In genomic region chr11:108319541-108320145, GRCh38 we compare ENCODE assay signal across 13 cellular contexts.
DNase-seq lines count a peak whose midpoint lies in the region; ATAC-seq and TF ChIP-seq lines count a peak whose summit lies in the region.
"Had no signal": no experiment of that assay in that cellular context is flagged by ENCODE, and none has a peak within 500 bp of the region (broad histone marks: within the 10 kb centered on the region; RNA-seq: fewer than 3 reads in every experiment).

No MANE protein-coding gene starts in this region.

- H2BK120ac ChIP-seq in IMR-90 (ENCODE audit: low read depth, low read length), result peak overlapping the region; percentile 84

- no peaks in the 10 kb centered on the region for H3K4me1 ChIP-seq in CD4-positive, alpha-beta memory T cell (ENCODE audit: insufficient read depth, low read length)
- peaks cover 8% of the 10 kb centered on the region for H3K4me1 ChIP-seq in IMR-90 (ENCODE audit: control insufficient read depth, insufficient read depth, low read length)
- H3K4me1 ChIP-seq in naive thymus-derived CD4-positive, alpha-beta T cell (ENCODE audit: control insufficient read depth in 2 of 2, insufficient read depth in 2 of 2, low read length in 2 of 2), result no peaks in the 10 kb centered on the region

- in situ Hi-C loops in IMR-90 (cut with MboI; ENCODE audit: low sequenced_read_pairs) (no loop called here), GM13976 (cut with MboI; ENCODE audit: low sequenced_read_pairs, unreplicated experiment) (no loop called here)

- no peak overlapping the region; the same call in none of the 2 replicates for H3K56ac ChIP-seq in IMR-90 (ENCODE audit: extremely low read depth, insufficient read depth, low read length)

- ATAC-seq in IMR-90 (ENCODE audit: low read depth) (peak; percentile 82), HG03439 (IDR thresholded peaks at IDR 0.05; ENCODE audit: unreplicated experiment) (no peak)
- ATAC-seq in central memory CD8-positive, alpha-beta T cell (replicated peaks; ENCODE audit: extremely low read depth, poor library complexity, severe bottlenecking), result no peak
- ATAC-seq in naive thymus-derived CD4-positive, alpha-beta T cell, result no peak

- H3K79me1 ChIP-seq in IMR-90 (ENCODE audit: low read depth in 1 of 2, low read length in 2 of 2), result peaks cover 0 to 8% of the 10 kb centered on the region in 2 experiments; a peak in 2 of 4 replicates

- H3K9me1 ChIP-seq in IMR-90 (ENCODE audit: insufficient read depth, low read length), result 0 out of 2 replicates have a peak, but pooled peaks cover 2% of the 10 kb centered on the region

- no TSS peak for BruUV-seq in IMR-90 (replicated peaks; lab: Mats Ljungman, UMichigan)

- no peaks in the 10 kb centered on the region for H3K9me3 ChIP-seq in CD4-positive, alpha-beta memory T cell (ENCODE audit: control insufficient read depth in 1 of 2, low read length in 2 of 2)
- H3K9me3 ChIP-seq in IMR-90 (ENCODE audit: control insufficient read depth, insufficient read depth, low read length), result no peaks in the 10 kb centered on the region
- no peaks in the 10 kb centered on the region for H3K9me3 ChIP-seq in naive thymus-derived CD4-positive, alpha-beta T cell (ENCODE audit: control insufficient read depth in 2 of 3, low read length in 3 of 3)

- H3K4me2 ChIP-seq in IMR-90 (ENCODE audit: low read depth, low read length), result peak overlapping the region; percentile 31; the same call in 1 of the 2 replicates

- H3K9ac ChIP-seq in IMR-90 (ENCODE audit: low read depth, low read length), result no peak overlapping the region

- POLR2A ChIA-PET in CD4-positive, alpha-beta memory T cell (lab: Charles Lee; ENCODE audit: partially characterized antibody), result no interaction called here
- POLR2A ChIA-PET in IMR-90 (lab: Charles Lee; ENCODE audit: unreplicated experiment), result no interaction called here
- POLR2A ChIA-PET in naive thymus-derived CD4-positive, alpha-beta T cell (lab: Charles Lee), result no interaction called here

- no peak overlapping the region for H3K4me3 Mint-ChIP-seq in CD4-positive, alpha-beta memory T cell
- no peak overlapping the region for H3K4me3 Mint-ChIP-seq in central memory CD8-positive, alpha-beta T cell
- no peak overlapping the region for H3K4me3 Mint-ChIP-seq in naive thymus-derived CD4-positive, alpha-beta T cell

- no peak for TF ChIP-seq POLR2A in IMR-90 (IDR thresholded peaks at IDR 0.05; ENCODE audit: low read depth, low read length)

- H3K14ac ChIP-seq in IMR-90 (replicated peaks; ENCODE audit: low read depth, low read length), result peak overlapping the region; percentile 79; the same call in 1 of the 2 replicates

- peak overlapping the region; percentile 63 for H4K91ac ChIP-seq in IMR-90 (ENCODE audit: insufficient read depth, low read depth, low read length)

- peak overlapping the region; percentile 90; the same call in 1 of the 2 replicates for H4K5ac ChIP-seq in IMR-90 (ENCODE audit: low read depth, low read length)

- H2AFZ ChIP-seq in IMR-90 (replicated peaks; ENCODE audit: low read length, poor library complexity), result no peak overlapping the region

- H3K9me3 Mint-ChIP-seq in CD4-positive, alpha-beta memory T cell, result no peaks in the 10 kb centered on the region
- H3K9me3 Mint-ChIP-seq in central memory CD8-positive, alpha-beta T cell, result no peaks in the 10 kb centered on the region
- H3K9me3 Mint-ChIP-seq in naive thymus-derived CD4-positive, alpha-beta T cell, result no peaks in the 10 kb centered on the region

- H3K27me3 ChIP-seq in CD4-positive, alpha-beta memory T cell (ENCODE audit: insufficient read depth, low read length), result no peaks in the 10 kb centered on the region
- H3K27me3 ChIP-seq in IMR-90 (ENCODE audit: control insufficient read depth, insufficient read depth, low read length), result no peaks in the 10 kb centered on the region
- no peaks in the 10 kb centered on the region for H3K27me3 ChIP-seq in naive thymus-derived CD4-positive, alpha-beta T cell (ENCODE audit: control insufficient read depth in 2 of 2, insufficient read depth in 2 of 2, low read length in 2 of 2)
- H3K27me3 ChIP-seq: cardiac muscle cell had no signal

- no peaks in the 10 kb centered on the region for H4K20me1 ChIP-seq in IMR-90 (ENCODE audit: insufficient read depth, low read length)

- TF ChIP-seq CTCF in IMR-90 (conservative IDR thresholded peaks at IDR 0.05; ENCODE audit: low read depth, low read length), result no peak
- no peak for TF ChIP-seq CTCF in GM13976 (IDR thresholded peaks at IDR 0.05; ENCODE audit: borderline replicate concordance, control extremely low read depth, extremely low read depth, insufficient read depth, missing control alignments)

- H3K27ac Mint-ChIP-seq in CD4-positive, alpha-beta memory T cell, result peak overlapping the region in 5 of 7 donors; percentile 36 to 66 (median 52)
- H3K27ac Mint-ChIP-seq in central memory CD8-positive, alpha-beta T cell (ENCODE audit: low read depth), result peak overlapping the region; percentile 35
- H3K27ac Mint-ChIP-seq in naive thymus-derived CD4-positive, alpha-beta T cell, result peak overlapping the region in 7 of 9 donors; percentile 39 to 91 (median 76)

- DNase-seq in CD4-positive, alpha-beta memory T cell, result no peak
- peak; percentile 56 for DNase-seq in IMR-90
- DNase-seq in central memory CD8-positive, alpha-beta T cell (ENCODE audit: low spot score in 2 of 2), result no peak
- DNase-seq in naive thymus-derived CD4-positive, alpha-beta T cell, result no peak
- DNase-seq in activated gamma-delta T cell treated with Interleukin-2 at 50 U/mL for 16 hours, result no peak
- no peak for DNase-seq in GM13976 (ENCODE audit: low spot score)
- no peak for DNase-seq in germinal center (ENCODE audit: low spot score)
- DNase-seq: activated CD4-positive, alpha-beta T cell treated with anti-CD3 and anti-CD28 coated beads for 1 hour; KG1; NCI-H1694 treated with DMSO at 0.1 percent for 48 hours; NCI-H82 had no signal

- no peaks in the 10 kb centered on the region for H3K27me3 Mint-ChIP-seq in CD4-positive, alpha-beta memory T cell
- H3K27me3 Mint-ChIP-seq in central memory CD8-positive, alpha-beta T cell, result no peaks in the 10 kb centered on the region
- H3K27me3 Mint-ChIP-seq in naive thymus-derived CD4-positive, alpha-beta T cell, result no peaks in the 10 kb centered on the region

- H3K18ac ChIP-seq in IMR-90 (ENCODE audit: low read depth, low read length), result peak overlapping the region; percentile 90

- H3K4me1 Mint-ChIP-seq in CD4-positive, alpha-beta memory T cell, result peaks cover 0 to 4% (median 4%) of the 10 kb centered on the region in 4 donors
- H3K4me1 Mint-ChIP-seq in central memory CD8-positive, alpha-beta T cell, result peaks cover 10% of the 10 kb centered on the region
- peaks cover 0 to 19% (median 8%) of the 10 kb centered on the region in 7 donors for H3K4me1 Mint-ChIP-seq in naive thymus-derived CD4-positive, alpha-beta T cell

- H2BK15ac ChIP-seq in IMR-90 (ENCODE audit: low read depth, low read length), result no peak overlapping the region

- peaks cover 56% of the 10 kb centered on the region for H3K36me3 ChIP-seq in CD4-positive, alpha-beta memory T cell (ENCODE audit: insufficient read depth, low read length)
- H3K36me3 ChIP-seq in IMR-90 (ENCODE audit: control insufficient read depth, insufficient read depth, low read length), result peaks cover 9% of the 10 kb centered on the region
- peaks cover 42 to 78% (median 59%) of the 10 kb centered on the region in 3 experiments for H3K36me3 ChIP-seq in naive thymus-derived CD4-positive, alpha-beta T cell (ENCODE audit: control insufficient read depth in 2 of 3, insufficient read depth in 3 of 3, low read length in 3 of 3)

- no peak overlapping the region for H3K27ac ChIP-seq in CD4-positive, alpha-beta memory T cell (ENCODE audit: low read depth, low read length)
- H3K27ac ChIP-seq in IMR-90 (ENCODE audit: insufficient read depth, low read length), result peak overlapping the region; percentile 54; the same call in 1 of the 2 replicates
- no peak overlapping the region for H3K27ac ChIP-seq in naive thymus-derived CD4-positive, alpha-beta T cell (ENCODE audit: low read depth, low read length)

- dilution Hi-C loops in IMR-90 (cut with HindIII; ENCODE audit: low sequenced_read_pairs, unreplicated experiment), result no loop called here

- H2AK5ac ChIP-seq in IMR-90 (ENCODE audit: low read depth, low read length), result no peak overlapping the region

- no peak overlapping the region for H2AK9ac ChIP-seq in IMR-90 (replicated peaks; ENCODE audit: low read depth, low read length, poor library complexity)

- peak overlapping the region; percentile 73; the same call in 1 of the 2 replicates for H3K4ac ChIP-seq in IMR-90 (ENCODE audit: low read depth, low read length)

- peak overlapping the region; percentile 98 for H2BK5ac ChIP-seq in IMR-90 (ENCODE audit: low read depth, low read length, poor library complexity, severe bottlenecking)

- H2BK20ac ChIP-seq in IMR-90 (ENCODE audit: low read depth, low read length), result peak overlapping the region; percentile 86; the same call in 1 of the 2 replicates

- H4K8ac ChIP-seq in IMR-90 (ENCODE audit: low read depth in 2 of 2, low read length in 2 of 2), result peak overlapping the region; percentile 50 to 77; a peak in 1 of 4 replicates

- no peak overlapping the region for H3K4me3 ChIP-seq in CD4-positive, alpha-beta memory T cell (ENCODE audit: low read length in 2 of 2)
- no peak overlapping the region for H3K4me3 ChIP-seq in IMR-90 (ENCODE audit: insufficient read depth, low read depth, low read length)
- H3K4me3 ChIP-seq in naive thymus-derived CD4-positive, alpha-beta T cell (ENCODE audit: low read length), result no peak overlapping the region
- H3K4me3 ChIP-seq: cardiac muscle cell had no signal

- no peak for TF ChIP-seq RAD21 in IMR-90 (IDR thresholded peaks at IDR 0.05; ENCODE audit: low read length)

- peaks cover 46 to 67% of the 10 kb centered on the region in 2 donors for H3K36me3 Mint-ChIP-seq in CD4-positive, alpha-beta memory T cell
- H3K36me3 Mint-ChIP-seq in central memory CD8-positive, alpha-beta T cell (ENCODE audit: insufficient read depth), result peaks cover 71% of the 10 kb centered on the region
- peaks cover 14 to 50% (median 38%) of the 10 kb centered on the region in 5 donors for H3K36me3 Mint-ChIP-seq in naive thymus-derived CD4-positive, alpha-beta T cell

- intact Hi-C loops in CD4-positive, alpha-beta memory T cell (cut with micrococcal nuclease), result loop anchor here (5.0 kb wide), 1 partner anchor 37 kb away; no protein-coding TSS in a partner anchor
- intact Hi-C loops in IMR-90 (cut with micrococcal nuclease), result loop anchor here (10.0 kb wide), 1 partner anchor 295 kb away; no protein-coding TSS in a partner anchor
- intact Hi-C loops in naive thymus-derived CD4-positive, alpha-beta T cell (cut with micrococcal nuclease), result no loop called here

- H3K23ac ChIP-seq in IMR-90 (ENCODE audit: low read depth, low read length), result peak overlapping the region; percentile 89; the same call in 1 of the 2 replicates

- CTCF ChIA-PET in CD4-positive, alpha-beta memory T cell (lab: Charles Lee; ENCODE audit: partially characterized antibody), result no interaction called here
- CTCF ChIA-PET in IMR-90 (lab: Yijun Ruan, JAX), result no interaction called here
- CTCF ChIA-PET in naive thymus-derived CD4-positive, alpha-beta T cell (lab: Charles Lee), result no interaction called here

TF ChIP-seq in IMR-90, 13 proteins besides CTCF, POLR2A, EP300 and RAD21 (continues in another document):
- TF ChIP-seq BHLHE40 (IDR thresholded peaks at IDR 0.05; ENCODE audit: low read depth, low read length), result no peak
- TF ChIP-seq SMC3 (IDR thresholded peaks at IDR 0.05; ENCODE audit: low read depth, low read length), result no peak
- TF ChIP-seq FOS (IDR thresholded peaks at IDR 0.05; ENCODE audit: low read depth, low read length), result no peak
- no peak for TF ChIP-seq MAFK (IDR thresholded peaks at IDR 0.05; ENCODE audit: low read depth, low read length)

Comparison
In these comparisons a context has a peak if more than half of its experiments do, and no peak if none do; other contexts are left out.
1. intact Hi-C loops: an anchor here in CD4-positive, alpha-beta memory T cell (5.0 kb wide) and IMR-90 (10.0 kb wide); none called in naive thymus-derived CD4-positive, alpha-beta T cell.